1 cellular context compared by ENCODE assay signal in genomic region chr16:2669587-2669986, GRCh38. TPM values are rescaled to one million over a fixed set of nuclear protein-coding genes. Genes with fewer than 3 reads are reported as not detected.
"Had no signal": no experiment of that assay in that cellular context is flagged by ENCODE, and none has a peak within 500 bp of the region (broad histone marks: within the 10 kb centered on the region; RNA-seq: fewer than 3 reads in every experiment).

No MANE protein-coding gene starts in this region.

RNA-seq across cellular contexts. Expression of gene PRSS27, which starts 50.4 kb away (rescaled TPM):
- total RNA-seq: ascending aorta had no signal
